Comparison of ENCODE assay signal across 9 cellular contexts in genomic region chr1:101264699-101265098, GRCh38. TPM values are rescaled to one million over a fixed set of nuclear protein-coding genes. Genes with fewer than 3 reads are reported as not detected.
A peak's percentile ranks its signal among the peaks of the same experiment; 100 is the strongest.
DNase-seq lines count a peak whose midpoint lies in the region; ATAC-seq and TF ChIP-seq lines count a peak whose summit lies in the region.
"Had no signal": no experiment of that assay in that cellular context is flagged by ENCODE, and none has a peak within 500 bp of the region (broad histone marks: within the 10 kb centered on the region; RNA-seq: fewer than 3 reads in every experiment).

No MANE protein-coding gene starts in this region.

- ATAC-seq in CD8-positive, alpha-beta T cell, result peak; percentile 71
- peak; percentile 80 for ATAC-seq in activated T-helper 17 cell treated with anti-CD3 and anti-CD28 coated beads, Interleukin-2, amount 50 U/mL, for 72 hours (replicated peaks)
- ATAC-seq in left lobe of liver (peak; percentile 83), GM21723 (IDR thresholded peaks at IDR 0.05; ENCODE audit: unreplicated experiment) (no peak), HG02870 (IDR thresholded peaks at IDR 0.05; ENCODE audit: unreplicated experiment) (no peak)

- peaks cover 80% of the 10 kb centered on the region for H3K4me1 Mint-ChIP-seq in CD8-positive, alpha-beta T cell (ENCODE audit: low read depth)
- H3K4me1 Mint-ChIP-seq in IgD-negative memory B cell (peaks cover 27 to 35% (median 31%) of the 10 kb centered on the region in 3 donors), glutamatergic neuron (ENCODE audit: low read depth, unreplicated experiment) (no peaks in the 10 kb centered on the region)
- H3K4me1 Mint-ChIP-seq in activated T-helper 17 cell treated with anti-CD3 and anti-CD28 coated beads, Interleukin-2, amount 50 U/mL, for 72 hours, result peaks cover 46% of the 10 kb centered on the region

- H3K36me3 Mint-ChIP-seq in CD8-positive, alpha-beta T cell, result no peaks in the 10 kb centered on the region
- H3K36me3 Mint-ChIP-seq in IgD-negative memory B cell (no peaks in the 10 kb centered on the region), glutamatergic neuron (ENCODE audit: unreplicated experiment) (no peaks in the 10 kb centered on the region)
- H3K36me3 Mint-ChIP-seq in activated T-helper 17 cell treated with anti-CD3 and anti-CD28 coated beads, Interleukin-2, amount 50 U/mL, for 72 hours (ENCODE audit: low read depth), result no peaks in the 10 kb centered on the region

- no peak overlapping the region for H3K27ac ChIP-seq in CD8-positive, alpha-beta T cell (ENCODE audit: low read depth, low read length)

- DNase-seq in CD8-positive, alpha-beta T cell, result peak in 1 of 7 experiments; percentile 17
- no peak for DNase-seq in left lobe of liver (ENCODE audit: low spot score)
- DNase-seq in NCI-H446 treated with DMSO at 0.1 percent for 48 hours (lab: John Stamatoyannopoulos, UW), result no peak
- DNase-seq in glutamatergic neuron, result no peak
- DNase-seq: NCI-H526 treated with DMSO at 0.1 percent for 48 hours had no signal

- H3K36me3 ChIP-seq in CD8-positive, alpha-beta T cell (ENCODE audit: insufficient read depth, low read length), result no peaks in the 10 kb centered on the region

- peak overlapping the region; percentile 92 for H3K27ac Mint-ChIP-seq in CD8-positive, alpha-beta T cell
- H3K27ac Mint-ChIP-seq in IgD-negative memory B cell (peak overlapping the region; percentile 0 to 90 (median 20)), glutamatergic neuron (ENCODE audit: unreplicated experiment) (no peak overlapping the region)
- peak overlapping the region; percentile 44 for H3K27ac Mint-ChIP-seq in activated T-helper 17 cell treated with anti-CD3 and anti-CD28 coated beads, Interleukin-2, amount 50 U/mL, for 72 hours

- TF ChIP-seq CTCF in CD8-positive, alpha-beta T cell (IDR thresholded peaks at IDR 0.05), result no peak
- TF ChIP-seq CTCF in glutamatergic neuron (IDR thresholded peaks at IDR 0.05; ENCODE audit: partially characterized antibody, unreplicated experiment), result no peak

- H3K4me3 Mint-ChIP-seq in CD8-positive, alpha-beta T cell, result peak overlapping the region; percentile 72
- H3K4me3 Mint-ChIP-seq in IgD-negative memory B cell, result peak overlapping the region in 2 of 4 donors; percentile 21 to 73
- H3K4me3 Mint-ChIP-seq in activated T-helper 17 cell treated with anti-CD3 and anti-CD28 coated beads, Interleukin-2, amount 50 U/mL, for 72 hours, result peak overlapping the region; percentile 76
- H3K4me3 Mint-ChIP-seq in glutamatergic neuron (ENCODE audit: unreplicated experiment), result no peak overlapping the region

- POLR2A ChIA-PET in CD8-positive, alpha-beta T cell (lab: Charles Lee), result interaction anchor here (1.7 to 5.3 kb wide), 3 partner anchors 18 to 45 kb away, joined by 4 to 25 read pairs (median 6); no protein-coding TSS in a partner anchor

- no peak overlapping the region for H3K4me3 ChIP-seq in CD8-positive, alpha-beta T cell (ENCODE audit: low read depth, low read length)

- H3K9me3 Mint-ChIP-seq in CD8-positive, alpha-beta T cell, result no peaks in the 10 kb centered on the region
- H3K9me3 Mint-ChIP-seq in IgD-negative memory B cell (no peaks in the 10 kb centered on the region), glutamatergic neuron (ENCODE audit: unreplicated experiment) (no peaks in the 10 kb centered on the region)
- no peaks in the 10 kb centered on the region for H3K9me3 Mint-ChIP-seq in activated T-helper 17 cell treated with anti-CD3 and anti-CD28 coated beads, Interleukin-2, amount 50 U/mL, for 72 hours

- no peaks in the 10 kb centered on the region for H3K27me3 Mint-ChIP-seq in CD8-positive, alpha-beta T cell (ENCODE audit: low read depth)
- H3K27me3 Mint-ChIP-seq in IgD-negative memory B cell (peaks cover 2% of the 10 kb centered on the region), glutamatergic neuron (ENCODE audit: unreplicated experiment) (peaks cover 3% of the 10 kb centered on the region)
- no peaks in the 10 kb centered on the region for H3K27me3 Mint-ChIP-seq in activated T-helper 17 cell treated with anti-CD3 and anti-CD28 coated beads, Interleukin-2, amount 50 U/mL, for 72 hours

- intact Hi-C loops in CD8-positive, alpha-beta T cell (cut with DNase I, micrococcal nuclease), result loop anchor here (1.0 to 2.0 kb wide), 3 partner anchors 14 to 20 kb away; no protein-coding TSS in a partner anchor

- CTCF ChIA-PET in CD8-positive, alpha-beta T cell (lab: Charles Lee), result interaction anchor here (1.2 to 5.1 kb wide), 4 partner anchors 14 to 123 kb away, joined by 3 to 21 read pairs (median 4); no protein-coding TSS in a partner anchor

- no peaks in the 10 kb centered on the region for H3K27me3 ChIP-seq in CD8-positive, alpha-beta T cell (ENCODE audit: insufficient read depth, low read length)

- peaks cover 77% of the 10 kb centered on the region for H3K4me1 ChIP-seq in CD8-positive, alpha-beta T cell (ENCODE audit: insufficient read depth, low read length)

- H3K9me3 ChIP-seq in CD8-positive, alpha-beta T cell (ENCODE audit: low read length), result no peaks in the 10 kb centered on the region

RNA-seq across cellular contexts. Expression of gene S1PR1, which starts 27.9 kb away (rescaled TPM):
- 100 to 1,000 TPM; 416 to 420 TPM for total RNA-seq in CD8-positive, alpha-beta T cell
- polyA plus RNA-seq in IgD-negative memory B cell, result 126 TPM
- 100 to 1,000 TPM; 147 to 170 TPM for total RNA-seq in activated T-helper 17 cell treated with anti-CD3 and anti-CD28 coated beads, Interleukin-2, amount 50 U/mL, for 72 hours
- total RNA-seq in left lobe of liver, result 12.1 TPM
- total RNA-seq in glutamatergic neuron (ENCODE audit: unreplicated experiment), result not detected

Comparison
In these comparisons a context has a peak if more than half of its experiments do, and no peak if none do; other contexts are left out.
1. ATAC-seq: peak in CD8-positive, alpha-beta T cell (single experiment), activated T-helper 17 cell treated with anti-CD3 and anti-CD28 coated beads, Interleukin-2, amount 50 U/mL, for 72 hours (single experiment) and left lobe of liver (single experiment); none in GM21723 (single experiment) and HG02870 (single experiment).
2. RNA of gene S1PR1, which starts 27.9 kb away (total RNA-seq): 416 to 420 TPM in CD8-positive, alpha-beta T cell and 147 to 170 TPM in activated T-helper 17 cell treated with anti-CD3 and anti-CD28 coated beads, Interleukin-2, amount 50 U/mL, for 72 hours; 12.1 TPM in left lobe of liver (single experiment) and not detected in glutamatergic neuron (single experiment); every median in the first group is over 10 times any median in the second.